ENCODE assay signal across 14 cellular contexts in the genomic region with DNA sequence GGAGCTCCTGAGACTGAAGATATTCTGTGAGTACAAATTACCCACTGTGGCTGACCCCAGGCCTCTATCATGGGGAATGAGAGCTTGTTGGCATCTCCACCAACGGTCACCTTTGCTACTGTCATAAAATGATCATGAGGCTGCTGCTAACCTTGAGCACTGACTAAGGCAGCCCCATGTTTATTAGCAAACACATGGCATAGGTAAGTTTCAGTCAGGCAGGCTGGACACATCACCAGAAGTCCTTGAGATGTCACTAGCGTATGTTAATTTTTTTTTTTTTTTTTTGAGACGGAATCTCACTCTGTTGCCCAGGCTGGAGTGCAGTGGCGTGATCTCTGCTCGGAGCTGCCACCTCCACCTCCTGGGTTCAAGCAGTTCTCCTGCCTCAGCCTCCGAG. TPM values are rescaled to one million over a fixed set of nuclear protein-coding genes. Genes with fewer than 3 reads are reported as not detected.
DNase-seq lines count a peak whose midpoint lies in the region; ATAC-seq, FAIRE-seq and TF ChIP-seq lines count a peak whose summit lies in the region.
"Had no signal": no experiment of that assay in that cellular context is flagged by ENCODE, and none has a peak within 500 bp of the region (broad histone marks: within the 10 kb centered on the region; RNA-seq: fewer than 3 reads in every experiment).

No MANE protein-coding gene starts in this region.

- H3K4me1 ChIP-seq in HUES64 (ENCODE audit: insufficient read depth, low read length) (peaks cover 24% of the 10 kb centered on the region), pancreas (peaks cover 16 to 37% (median 21%) of the 10 kb centered on the region in 3 donors)

- CTCF ChIA-PET in activated CD8-positive, alpha-beta T cell treated with anti-CD3 and anti-CD28 coated beads, Interleukin-2, amount 10 ng/mL, durations not matched to agents 7 days and 5 days (lab: Charles Lee), result interaction anchor here (0.7 to 2.8 kb wide), 3 partner anchors 16 to 38 kb away, joined by 3 to 8 read pairs (median 4); no protein-coding TSS in a partner anchor
- CTCF ChIA-PET in activated CD8-positive, alpha-beta T cell treated with anti-CD3 and anti-CD28 coated beads for 36 hours (lab: Charles Lee), result interaction anchor here (0.5 to 1.7 kb wide), 6 partner anchors 10 to 299 kb away, joined by 3 to 4 read pairs (median 3); no protein-coding TSS in a partner anchor

- H3K27ac Mint-ChIP-seq in activated CD8-positive, alpha-beta T cell treated with anti-CD3 and anti-CD28 coated beads, Interleukin-2, amount 10 ng/mL, durations not matched to agents 7 days and 5 days, result no peak overlapping the region
- H3K27ac Mint-ChIP-seq in activated CD8-positive, alpha-beta T cell treated with anti-CD3 and anti-CD28 coated beads for 36 hours, result no peak overlapping the region
- no peak overlapping the region for H3K27ac Mint-ChIP-seq in effector memory CD8-positive, alpha-beta T cell

- no peaks in the 10 kb centered on the region for H3K27me3 Mint-ChIP-seq in activated CD8-positive, alpha-beta T cell treated with anti-CD3 and anti-CD28 coated beads, Interleukin-2, amount 10 ng/mL, durations not matched to agents 7 days and 5 days (ENCODE audit: low read depth)
- no peaks in the 10 kb centered on the region for H3K27me3 Mint-ChIP-seq in activated CD8-positive, alpha-beta T cell treated with anti-CD3 and anti-CD28 coated beads for 36 hours
- H3K27me3 Mint-ChIP-seq in effector memory CD8-positive, alpha-beta T cell, result no peaks in the 10 kb centered on the region

- no peak for DNase-seq in activated CD8-positive, alpha-beta T cell treated with anti-CD3 and anti-CD28 coated beads, Interleukin-2, amount 10 ng/mL, durations not matched to agents 7 days and 5 days
- DNase-seq in activated CD8-positive, alpha-beta T cell treated with anti-CD3 and anti-CD28 coated beads for 36 hours, result no peak
- DNase-seq in effector memory CD8-positive, alpha-beta T cell, result no peak
- peak in 3 of 6 donors; percentile 34 to 48 (median 42) for DNase-seq in pancreas
- DNase-seq in SIG-M5 (lab: John Stamatoyannopoulos, UW), result no peak
- DNase-seq in HT-29 (ENCODE audit: low spot score), result no peak
- no peak for DNase-seq in anterior cingulate cortex (lab: John Stamatoyannopoulos, UW)
- DNase-seq: lower lobe of right lung, NCI-H2107, ovary had no signal

- FAIRE-seq in pancreas (lab: Jason Lieb, UNC), result no peak

- ATAC-seq in activated CD8-positive, alpha-beta T cell treated with anti-CD3 and anti-CD28 coated beads, Interleukin-2, amount 10 ng/mL, durations not matched to agents 7 days and 5 days, result no peak
- ATAC-seq in activated CD8-positive, alpha-beta T cell treated with anti-CD3 and anti-CD28 coated beads for 36 hours, result no peak
- ATAC-seq in effector memory CD8-positive, alpha-beta T cell (replicated peaks), result no peak
- peak in 3 of 4 donors; percentile 20 to 28 (median 22) for ATAC-seq in pancreas
- ATAC-seq: lower lobe of right lung, Right ventricle myocardium inferior had no signal

- no peak overlapping the region for H3K9ac ChIP-seq in HUES64 (ENCODE audit: low read depth, low read length)

- intact Hi-C loops in activated CD8-positive, alpha-beta T cell treated with anti-CD3 and anti-CD28 coated beads for 36 hours (cut with micrococcal nuclease), result loop anchor here (10.0 kb wide), 1 partner anchor 104 kb away; no protein-coding TSS in a partner anchor
- intact Hi-C loops in pancreas (cut with DNase I), result no loop called here

- no peaks in the 10 kb centered on the region for H3K27me3 ChIP-seq in HUES64 (ENCODE audit: insufficient read depth, low read length)
- no peaks in the 10 kb centered on the region for H3K27me3 ChIP-seq in pancreas
- H3K27me3 ChIP-seq: dorsolateral prefrontal cortex, ovary had no signal

- H3K4me1 Mint-ChIP-seq in activated CD8-positive, alpha-beta T cell treated with anti-CD3 and anti-CD28 coated beads, Interleukin-2, amount 10 ng/mL, durations not matched to agents 7 days and 5 days (ENCODE audit: low read depth), result peaks cover 50% of the 10 kb centered on the region
- peaks cover 38% of the 10 kb centered on the region for H3K4me1 Mint-ChIP-seq in activated CD8-positive, alpha-beta T cell treated with anti-CD3 and anti-CD28 coated beads for 36 hours (ENCODE audit: low read depth)
- peaks cover 34 to 36% of the 10 kb centered on the region in 2 donors for H3K4me1 Mint-ChIP-seq in effector memory CD8-positive, alpha-beta T cell (ENCODE audit: low read depth in 2 of 2)

- peaks cover 26% of the 10 kb centered on the region for H3K36me3 Mint-ChIP-seq in activated CD8-positive, alpha-beta T cell treated with anti-CD3 and anti-CD28 coated beads, Interleukin-2, amount 10 ng/mL, durations not matched to agents 7 days and 5 days (ENCODE audit: low read depth)
- H3K36me3 Mint-ChIP-seq in activated CD8-positive, alpha-beta T cell treated with anti-CD3 and anti-CD28 coated beads for 36 hours (ENCODE audit: low read depth), result peaks cover 12% of the 10 kb centered on the region
- H3K36me3 Mint-ChIP-seq in effector memory CD8-positive, alpha-beta T cell (ENCODE audit: insufficient read depth), result peaks cover 23% of the 10 kb centered on the region

- H3K9me3 ChIP-seq in HUES64 (ENCODE audit: insufficient read depth, low read depth, low read length) (no peaks in the 10 kb centered on the region), pancreas (no peaks in the 10 kb centered on the region)
- H3K9me3 ChIP-seq: lower lobe of right lung, ovary had no signal

- POLR2A ChIA-PET in activated CD8-positive, alpha-beta T cell treated with anti-CD3 and anti-CD28 coated beads, Interleukin-2, amount 10 ng/mL, durations not matched to agents 7 days and 5 days (lab: Charles Lee), result interaction anchor here (1.0 to 4.7 kb wide), 3 partner anchors 9 to 59 kb away, joined by 3 to 28 read pairs (median 4); a partner anchor contains a TSS
- POLR2A ChIA-PET in activated CD8-positive, alpha-beta T cell treated with anti-CD3 and anti-CD28 coated beads for 36 hours (lab: Charles Lee), result interaction anchor here (0.9 to 2.0 kb wide), 5 partner anchors 8 to 88 kb away, joined by 3 to 9 read pairs (median 7); no protein-coding TSS in a partner anchor

- H3K27ac ChIP-seq in HUES64 (ENCODE audit: low read depth, low read length) (peak overlapping the region; percentile 21), pancreas (peak overlapping the region in 3 of 4 donors; percentile 94 to 98 (median 97))
- H3K27ac ChIP-seq: lower lobe of right lung, ovary had no signal

- H3K4me3 ChIP-seq in HUES64 (ENCODE audit: low read length), result no peak overlapping the region
- H3K4me3 ChIP-seq in pancreas, result no peak overlapping the region
- H3K4me3 ChIP-seq: lower lobe of right lung, ovary had no signal

- H3K36me3 ChIP-seq in HUES64 (ENCODE audit: insufficient read depth, low read length) (no peaks in the 10 kb centered on the region), pancreas (no peaks in the 10 kb centered on the region)
- H3K36me3 ChIP-seq: lower lobe of right lung, ovary had no signal

- peak overlapping the region; percentile 88 for H3K4me3 Mint-ChIP-seq in activated CD8-positive, alpha-beta T cell treated with anti-CD3 and anti-CD28 coated beads, Interleukin-2, amount 10 ng/mL, durations not matched to agents 7 days and 5 days
- no peak overlapping the region for H3K4me3 Mint-ChIP-seq in activated CD8-positive, alpha-beta T cell treated with anti-CD3 and anti-CD28 coated beads for 36 hours
- peak overlapping the region; percentile 22 to 59 for H3K4me3 Mint-ChIP-seq in effector memory CD8-positive, alpha-beta T cell

- TF ChIP-seq CTCF in activated CD8-positive, alpha-beta T cell treated with anti-CD3 and anti-CD28 coated beads for 36 hours (IDR thresholded peaks at IDR 0.05), result no peak
- no peak for TF ChIP-seq CTCF in pancreas (IDR thresholded peaks at IDR 0.05)

- WGBS in HUES64, result 90% methylated on average over 6 of the region's 6 CpGs
- 33% methylated on average over 6 of the region's 6 CpGs for WGBS in pancreas, 2 donors

- no peaks in the 10 kb centered on the region for H3K9me3 Mint-ChIP-seq in activated CD8-positive, alpha-beta T cell treated with anti-CD3 and anti-CD28 coated beads, Interleukin-2, amount 10 ng/mL, durations not matched to agents 7 days and 5 days (ENCODE audit: insufficient read depth)
- no peaks in the 10 kb centered on the region for H3K9me3 Mint-ChIP-seq in activated CD8-positive, alpha-beta T cell treated with anti-CD3 and anti-CD28 coated beads for 36 hours
- H3K9me3 Mint-ChIP-seq in effector memory CD8-positive, alpha-beta T cell, result no peaks in the 10 kb centered on the region
- H3K9me3 Mint-ChIP-seq: brain had no signal

RNA-seq across cellular contexts. Expression of a gene that starts 1.5 kb away (rescaled TPM):
- total RNA-seq in activated CD8-positive, alpha-beta T cell treated with anti-CD3 and anti-CD28 coated beads, Interleukin-2, amount 10 ng/mL, durations not matched to agents 7 days and 5 days, result 100 to 1,000 TPM; 110 to 112 TPM
- total RNA-seq in activated CD8-positive, alpha-beta T cell treated with anti-CD3 and anti-CD28 coated beads for 36 hours, result 10 to 100 TPM; 70.0 to 74.9 TPM
- 66.9 TPM for polyA plus RNA-seq in HUES64 (2013, experiment 1 of 2)
- polyA plus RNA-seq in HUES64 (2013, experiment 2 of 2), result 73.6 TPM
- 10 to 100 TPM; 69.4 to 93.2 (median 72.9) TPM for total RNA-seq in pancreas
- 10 to 100 TPM; 30.6 to 40.2 TPM for polyA plus RNA-seq in pancreas
- total RNA-seq in HT-29 (2014; rRNA removed; shearing (Covaris generic)), result 78.9 and 79.5 TPM in 2 replicates

RNA-seq across cellular contexts. Expression of a gene that starts 58.3 kb away (rescaled TPM):
- total RNA-seq in activated CD8-positive, alpha-beta T cell treated with anti-CD3 and anti-CD28 coated beads, Interleukin-2, amount 10 ng/mL, durations not matched to agents 7 days and 5 days, result 100 to 1,000 TPM; 119 to 120 TPM
- 10 to 100 TPM; 96.5 to 99.8 TPM for total RNA-seq in activated CD8-positive, alpha-beta T cell treated with anti-CD3 and anti-CD28 coated beads for 36 hours
- 55.5 TPM for polyA plus RNA-seq in HUES64 (2013, experiment 1 of 2)
- 50.7 TPM for polyA plus RNA-seq in HUES64 (2013, experiment 2 of 2)
- total RNA-seq in pancreas, result 10 to 100 TPM in 3 of 6 donors, 1 to 10 TPM in 3; 4.7 to 14.0 (median 9.2) TPM
- 1 to 10 TPM; 3.7 to 6.0 TPM for polyA plus RNA-seq in pancreas
- 42.5 and 52.4 TPM in 2 replicates for total RNA-seq in HT-29 (2014; rRNA removed; shearing (Covaris generic))

Comparison
In these comparisons a context has a peak if more than half of its experiments do, and no peak if none do; other contexts are left out.
1. ATAC-seq: peak in pancreas (3 of 4); none in activated CD8-positive, alpha-beta T cell treated with anti-CD3 and anti-CD28 coated beads, Interleukin-2, amount 10 ng/mL, durations not matched to agents 7 days and 5 days (single experiment), activated CD8-positive, alpha-beta T cell treated with anti-CD3 and anti-CD28 coated beads for 36 hours (single experiment) and effector memory CD8-positive, alpha-beta T cell (single experiment).